12 cellular contexts compared by ENCODE assay signal in the genomic region with DNA sequence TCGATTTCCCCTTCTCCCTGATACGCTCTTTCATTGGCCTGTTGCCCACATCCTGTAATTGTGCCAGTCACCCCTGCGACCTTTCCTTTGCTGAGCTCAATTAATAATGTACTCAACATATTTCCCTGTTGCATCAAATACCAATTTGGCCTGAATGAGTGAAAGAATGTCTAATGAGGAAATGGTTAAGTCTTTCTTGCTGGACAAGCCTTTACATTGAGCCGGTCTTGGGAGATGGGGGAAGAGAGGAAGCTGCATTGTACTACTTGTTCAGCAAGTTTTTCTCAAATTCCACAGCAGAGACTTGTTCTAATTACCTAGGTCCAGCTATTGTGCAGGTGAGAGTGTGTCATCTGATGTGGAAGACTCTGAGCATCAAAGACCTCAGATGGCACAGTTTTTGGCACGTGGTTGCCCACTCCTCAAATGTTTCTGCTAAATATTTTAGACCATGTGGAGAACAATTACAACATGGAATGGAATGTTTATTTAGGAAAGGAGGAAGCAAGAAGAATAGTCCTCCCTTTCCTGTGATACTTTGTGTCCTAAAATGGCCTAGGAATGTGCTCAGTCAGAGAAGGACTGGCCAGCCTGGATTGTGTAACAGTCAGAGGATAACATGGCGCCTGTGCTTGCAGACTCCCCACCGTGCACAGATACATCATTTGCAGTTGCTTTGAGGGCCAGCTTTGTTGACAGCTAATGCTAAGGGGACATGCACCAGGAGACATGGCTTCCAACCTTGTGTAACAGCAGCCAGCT.
DNase-seq lines count a peak whose midpoint lies in the region; ATAC-seq and TF ChIP-seq lines count a peak whose summit lies in the region.
"Had no signal": no experiment of that assay in that cellular context is flagged by ENCODE, and none has a peak within 500 bp of the region (broad histone marks: within the 10 kb centered on the region; RNA-seq: fewer than 3 reads in every experiment).

No MANE protein-coding gene starts in this region.

- 65% methylated on average over 7 of the region's 7 CpGs for WGBS in SK-N-SH (ENCODE audit: low lambda C conversion rate)
- 29 to 32% methylated on average over 7 of the region's 7 CpGs for whole genome bisulfite sequencing in lung, 2 donors

- no peak for TF ChIP-seq EP300 in SK-N-SH (IDR thresholded peaks at IDR 0.05; ENCODE audit: borderline replicate concordance in 1 of 2, low read depth in 1 of 2, low read length in 1 of 2)

- H3K4me3 ChIP-seq in SK-N-SH (ENCODE audit: low read depth in 2 of 2, low read length in 1 of 2) (no peak overlapping the region), epithelial cell of esophagus (ENCODE audit: low read length) (no peak overlapping the region), lung (no peak overlapping the region)
- H3K4me3 ChIP-seq in CD8-positive, alpha-beta memory T cell (ENCODE audit: low read length), result no peak overlapping the region

- H3K27ac Mint-ChIP-seq in CD8-positive, alpha-beta memory T cell, result no peak overlapping the region
- no peak overlapping the region for H3K27ac Mint-ChIP-seq in activated T-cell treated with anti-CD3 and anti-CD28 coated beads, Interleukin-2, amount 50 U/mL, for 24 hours
- H3K27ac Mint-ChIP-seq: T-helper 17 cell had no signal

- H3K27ac ChIP-seq in SK-N-SH (ENCODE audit: low read depth in 2 of 2, low read length in 1 of 2), result no peak overlapping the region
- peak overlapping the region in 1 of 2 donors; percentile 26 for H3K27ac ChIP-seq in lung (ENCODE audit: low read depth in 1 of 2, low read length in 1 of 2)
- H3K27ac ChIP-seq in CD8-positive, alpha-beta memory T cell (ENCODE audit: low read depth, low read length), result no peak overlapping the region

- H3K9me3 ChIP-seq in SK-N-SH, result no peaks in the 10 kb centered on the region
- no peaks in the 10 kb centered on the region for H3K9me3 ChIP-seq in lung (ENCODE audit: control insufficient read depth in 2 of 2, insufficient read depth in 1 of 2, low read length in 1 of 2)
- H3K9me3 ChIP-seq in CD8-positive, alpha-beta memory T cell (ENCODE audit: low read length), result no peaks in the 10 kb centered on the region

- ATAC-seq in SK-N-SH treated with all-trans-retinoic acid at 6 μM for 48 hours (no peak), lung (ENCODE audit: insufficient read depth, low FRiP score) (peak; percentile 54)
- ATAC-seq: T-helper 17 cell had no signal

- no peaks in the 10 kb centered on the region for H3K36me3 Mint-ChIP-seq in CD8-positive, alpha-beta memory T cell
- no peaks in the 10 kb centered on the region for H3K36me3 Mint-ChIP-seq in activated T-cell treated with anti-CD3 and anti-CD28 coated beads, Interleukin-2, amount 50 U/mL, for 24 hours (ENCODE audit: low read depth)

- no peak overlapping the region for H2AFZ ChIP-seq in SK-N-SH (ENCODE audit: low read depth)

- H3K4me1 ChIP-seq in SK-N-SH (ENCODE audit: control insufficient read depth in 1 of 2, insufficient read depth in 2 of 2, low read depth in 1 of 2, low read length in 1 of 2), result peaks cover 0 to 18% of the 10 kb centered on the region in 2 experiments; a peak in 1 of 4 replicates
- H3K4me1 ChIP-seq in lung (ENCODE audit: control insufficient read depth in 2 of 2, insufficient read depth in 2 of 2, low read length in 2 of 2), result peaks cover 4 to 9% of the 10 kb centered on the region in 2 donors
- no peaks in the 10 kb centered on the region for H3K4me1 ChIP-seq in CD8-positive, alpha-beta memory T cell (ENCODE audit: insufficient read depth, low read length)

- H3K9ac ChIP-seq in SK-N-SH, result no peak overlapping the region

- H3K79me2 ChIP-seq in SK-N-SH (ENCODE audit: insufficient read depth), result no peaks in the 10 kb centered on the region

- H3F3A ChIP-seq in SK-N-SH (replicated peaks; ENCODE audit: insufficient read depth), result peaks cover 18% of the 10 kb centered on the region

- DNase-seq in SK-N-SH (no peak), epithelial cell of esophagus (ENCODE audit: low read depth) (peak; percentile 93), lung (ENCODE audit: low spot score) (peak; percentile 36), ureter (ENCODE audit: low spot score) (peak; percentile 54), NCI-H510A treated with DMSO at 0.1 percent for 48 hours (lab: John Stamatoyannopoulos, UW) (no peak)
- DNase-seq in CD8-positive, alpha-beta memory T cell, result no peak
- DNase-seq in activated T-cell treated with anti-CD3 and anti-CD28 coated beads, Interleukin-2, amount 50 U/mL, for 24 hours, result no peak
- DNase-seq: ACHN; effector CD4-positive, alpha-beta T cell; stimulated activated CD4-positive, alpha-beta T cell treated with anti-CD3 and anti-CD28 coated beads, Interleukin-4, amount 100 ng/mL, for 1 hour; T-helper 17 cell had no signal

- TF ChIP-seq CTCF in SK-N-SH (IDR thresholded peaks at IDR 0.05), result no peak
- no peak for TF ChIP-seq CTCF in epithelial cell of esophagus (IDR thresholded peaks at IDR 0.05; ENCODE audit: insufficient read depth, low read depth, low read length, missing control alignments)
- TF ChIP-seq CTCF in lung (IDR thresholded peaks at IDR 0.05; ENCODE audit: control extremely low read depth, extremely low read depth), result no peak

- no peaks in the 10 kb centered on the region for H3K4me1 Mint-ChIP-seq in CD8-positive, alpha-beta memory T cell
- H3K4me1 Mint-ChIP-seq in activated T-cell treated with anti-CD3 and anti-CD28 coated beads, Interleukin-2, amount 50 U/mL, for 24 hours (ENCODE audit: low read depth), result no peaks in the 10 kb centered on the region
- H3K4me1 Mint-ChIP-seq: T-helper 17 cell had no signal

- no peaks in the 10 kb centered on the region for H3K27me3 ChIP-seq in SK-N-SH (ENCODE audit: insufficient read depth)
- H3K27me3 ChIP-seq in lung (ENCODE audit: control insufficient read depth, insufficient read depth), result no peaks in the 10 kb centered on the region
- no peaks in the 10 kb centered on the region for H3K27me3 ChIP-seq in CD8-positive, alpha-beta memory T cell (ENCODE audit: insufficient read depth, low read length, poor library complexity, severe bottlenecking)

- CTCF ChIA-PET in SK-N-SH (lab: Yijun Ruan, JAX), result interaction anchor here (1.2 kb wide), 1 partner anchor 299 kb away, joined by 3 read pairs; no protein-coding TSS in a partner anchor
- CTCF ChIA-PET in CD8-positive, alpha-beta memory T cell (lab: Charles Lee), result no interaction called here

- H3K9me2 ChIP-seq in SK-N-SH, result no peaks in the 10 kb centered on the region

- POLR2A ChIA-PET in SK-N-SH (lab: Yijun Ruan, JAX), result no interaction called here
- POLR2A ChIA-PET in CD8-positive, alpha-beta memory T cell (lab: Charles Lee), result no interaction called here

- no peak for TF ChIP-seq RAD21 in SK-N-SH (IDR thresholded peaks at IDR 0.05; ENCODE audit: low read length)

- H3K4me2 ChIP-seq in SK-N-SH, result 0 out of 2 replicates have a peak overlapping the region, but pooled peaks have one; percentile 5

- H3K36me3 ChIP-seq in SK-N-SH (replicated peaks in 1 of 2; ENCODE audit: control insufficient read depth in 1 of 2, insufficient read depth in 2 of 2, low read length in 1 of 2) (no peaks in the 10 kb centered on the region), lung (ENCODE audit: control insufficient read depth in 2 of 2, insufficient read depth in 2 of 2, low read length in 2 of 2) (no peaks in the 10 kb centered on the region)
- H3K36me3 ChIP-seq in CD8-positive, alpha-beta memory T cell (ENCODE audit: insufficient read depth, low read length), result no peaks in the 10 kb centered on the region

- peaks cover 0 to 12% of the 10 kb centered on the region in 2 donors for H3K27me3 Mint-ChIP-seq in CD8-positive, alpha-beta memory T cell
- H3K27me3 Mint-ChIP-seq in activated T-cell treated with anti-CD3 and anti-CD28 coated beads, Interleukin-2, amount 50 U/mL, for 24 hours, result peaks cover 23% of the 10 kb centered on the region

- no peak overlapping the region for H3K4me3 Mint-ChIP-seq in CD8-positive, alpha-beta memory T cell
- no peak overlapping the region for H3K4me3 Mint-ChIP-seq in activated T-cell treated with anti-CD3 and anti-CD28 coated beads, Interleukin-2, amount 50 U/mL, for 24 hours
- H3K4me3 Mint-ChIP-seq: T-helper 17 cell had no signal

- H4K20me1 ChIP-seq in SK-N-SH (ENCODE audit: insufficient read depth), result no peaks in the 10 kb centered on the region

- no peaks in the 10 kb centered on the region for H3K9me3 Mint-ChIP-seq in CD8-positive, alpha-beta memory T cell
- H3K9me3 Mint-ChIP-seq in activated T-cell treated with anti-CD3 and anti-CD28 coated beads, Interleukin-2, amount 50 U/mL, for 24 hours, result no peaks in the 10 kb centered on the region

TF ChIP-seq in SK-N-SH, 30 proteins besides CTCF, POLR2A, EP300 and RAD21 (continues in another document):
- TF ChIP-seq POLR2AphosphoS5 (IDR thresholded peaks at IDR 0.05; ENCODE audit: low read depth, low read length), result no peak
- no peak for TF ChIP-seq ELF1 (IDR thresholded peaks at IDR 0.05)
- no peak for TF ChIP-seq FOSL2 (IDR thresholded peaks at IDR 0.05; ENCODE audit: borderline replicate concordance, low read depth)
- TF ChIP-seq, protein P1, sequence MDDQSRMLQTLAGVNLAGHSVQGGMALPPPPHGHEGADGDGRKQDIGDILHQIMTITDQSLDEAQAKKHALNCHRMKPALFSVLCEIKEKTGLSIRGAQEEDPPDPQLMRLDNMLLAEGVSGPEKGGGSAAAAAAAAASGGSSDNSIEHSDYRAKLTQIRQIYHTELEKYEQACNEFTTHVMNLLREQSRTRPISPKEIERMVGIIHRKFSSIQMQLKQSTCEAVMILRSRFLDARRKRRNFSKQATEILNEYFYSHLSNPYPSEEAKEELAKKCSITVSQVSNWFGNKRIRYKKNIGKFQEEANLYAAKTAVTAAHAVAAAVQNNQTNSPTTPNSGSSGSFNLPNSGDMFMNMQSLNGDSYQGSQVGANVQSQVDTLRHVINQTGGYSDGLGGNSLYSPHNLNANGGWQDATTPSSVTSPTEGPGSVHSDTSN (IDR thresholded peaks at IDR 0.05), result no peak

TF ChIP-seq in SK-N-SH treated with all-trans-retinoic acid at 6 μM for 48 hours, 23 proteins besides CTCF, POLR2A, EP300 and RAD21 (continues in another document):
- TF ChIP-seq, protein P2, sequence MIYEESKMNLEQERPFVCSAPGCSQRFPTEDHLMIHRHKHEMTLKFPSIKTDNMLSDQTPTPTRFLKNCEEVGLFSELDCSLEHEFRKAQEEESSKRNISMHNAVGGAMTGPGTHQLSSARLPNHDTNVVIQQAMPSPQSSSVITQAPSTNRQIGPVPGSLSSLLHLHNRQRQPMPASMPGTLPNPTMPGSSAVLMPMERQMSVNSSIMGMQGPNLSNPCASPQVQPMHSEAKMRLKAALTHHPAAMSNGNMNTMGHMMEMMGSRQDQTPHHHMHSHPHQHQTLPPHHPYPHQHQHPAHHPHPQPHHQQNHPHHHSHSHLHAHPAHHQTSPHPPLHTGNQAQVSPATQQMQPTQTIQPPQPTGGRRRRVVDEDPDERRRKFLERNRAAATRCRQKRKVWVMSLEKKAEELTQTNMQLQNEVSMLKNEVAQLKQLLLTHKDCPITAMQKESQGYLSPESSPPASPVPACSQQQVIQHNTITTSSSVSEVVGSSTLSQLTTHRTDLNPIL (CRISPR knock-in tag; IDR thresholded peaks at IDR 0.05; ENCODE audit: low read depth), result no peak
- TF ChIP-seq ZFP30 (CRISPR knock-in tag; IDR thresholded peaks at IDR 0.05) (no peak), OSR1 (CRISPR knock-in tag; IDR thresholded peaks at IDR 0.05) (no peak), GLIS3 (CRISPR knock-in tag; IDR thresholded peaks at IDR 0.05) (no peak)

Comparison
In these comparisons a context has a peak if more than half of its experiments do, and no peak if none do; other contexts are left out.
1. DNase-seq: peak in epithelial cell of esophagus (single experiment), lung (single experiment) and ureter (single experiment); none in SK-N-SH (single experiment), NCI-H510A treated with DMSO at 0.1 percent for 48 hours (single experiment), CD8-positive, alpha-beta memory T cell (0 of 5) and activated T-cell treated with anti-CD3 and anti-CD28 coated beads, Interleukin-2, amount 50 U/mL, for 24 hours (single experiment).